Comparison of ENCODE assay signal across 8 cellular contexts in genomic region chr3:26712211-26713026, GRCh38.
DNase-seq lines count a peak whose midpoint lies in the region; ATAC-seq and TF ChIP-seq lines count a peak whose summit lies in the region.

No MANE protein-coding gene starts in this region.

- peak; percentile 27 for TF ChIP-seq CTCF in CD8-positive, alpha-beta T cell (IDR thresholded peaks at IDR 0.05)

- no peak overlapping the region for H3K4me3 Mint-ChIP-seq in CD8-positive, alpha-beta T cell

- no peaks in the 10 kb centered on the region for H3K9me3 ChIP-seq in CD8-positive, alpha-beta T cell (ENCODE audit: low read length)

- H3K36me3 ChIP-seq in CD8-positive, alpha-beta T cell (ENCODE audit: insufficient read depth, low read length) = no peaks in the 10 kb centered on the region

- no peaks in the 10 kb centered on the region for H3K27me3 Mint-ChIP-seq in CD8-positive, alpha-beta T cell (ENCODE audit: low read depth)

- H3K27me3 ChIP-seq in CD8-positive, alpha-beta T cell (ENCODE audit: insufficient read depth, low read length) = no peaks in the 10 kb centered on the region

- H3K4me1 ChIP-seq in CD8-positive, alpha-beta T cell (ENCODE audit: insufficient read depth, low read length) = no peaks in the 10 kb centered on the region

- no peaks in the 10 kb centered on the region for H3K36me3 Mint-ChIP-seq in CD8-positive, alpha-beta T cell

- intact Hi-C loops in CD8-positive, alpha-beta T cell (cut with DNase I, micrococcal nuclease) = no loop called here

- H3K4me3 ChIP-seq in CD8-positive, alpha-beta T cell (ENCODE audit: low read depth, low read length) = no peak overlapping the region

- no peak for DNase-seq in CD8-positive, alpha-beta T cell
- DNase-seq in NCI-H460 (ENCODE audit: extremely low read depth, low read depth) (peak; percentile 46), cerebellar nuclear complex (lab: John Stamatoyannopoulos, UW) (peak; percentile 11 to 36), lung microvascular endothelial cell (ENCODE audit: low read depth in 2 of 2) (peak; percentile 5 to 8), DMS79 (lab: John Stamatoyannopoulos, UW) (no peak)

- CTCF ChIA-PET in CD8-positive, alpha-beta T cell (lab: Charles Lee) = interaction anchor here (0.6 to 0.8 kb wide), 2 partner anchors 38 to 867 kb away, joined by 3 read pairs; no protein-coding TSS in a partner anchor

- no peak for ATAC-seq in CD8-positive, alpha-beta T cell
- ATAC-seq in GM18873 (IDR thresholded peaks at IDR 0.05; ENCODE audit: low FRiP score, unreplicated experiment) (peak; percentile 68), HG03064 (IDR thresholded peaks at IDR 0.05; ENCODE audit: low read depth, unreplicated experiment) (peak; percentile 90), HG03196 (IDR thresholded peaks at IDR 0.05; ENCODE audit: unreplicated experiment) (no peak)

- H3K27ac Mint-ChIP-seq in CD8-positive, alpha-beta T cell = no peak overlapping the region

- POLR2A ChIA-PET in CD8-positive, alpha-beta T cell (lab: Charles Lee) = no interaction called here

- H3K9me3 Mint-ChIP-seq in CD8-positive, alpha-beta T cell = no peaks in the 10 kb centered on the region

- H3K27ac ChIP-seq in CD8-positive, alpha-beta T cell (ENCODE audit: low read depth, low read length) = no peak overlapping the region

- H3K4me1 Mint-ChIP-seq in CD8-positive, alpha-beta T cell (ENCODE audit: low read depth) = no peaks in the 10 kb centered on the region

Comparison
In these comparisons a context has a peak if more than half of its experiments do, and no peak if none do; other contexts are left out.
1. ATAC-seq: peak in GM18873 (single experiment) and HG03064 (single experiment); none in CD8-positive, alpha-beta T cell (single experiment) and HG03196 (single experiment).
2. DNase-seq: peak in NCI-H460 (single experiment), cerebellar nuclear complex (2 of 2) and lung microvascular endothelial cell (2 of 2); none in CD8-positive, alpha-beta T cell (0 of 7) and DMS79 (single experiment).